In the genomic region with DNA sequence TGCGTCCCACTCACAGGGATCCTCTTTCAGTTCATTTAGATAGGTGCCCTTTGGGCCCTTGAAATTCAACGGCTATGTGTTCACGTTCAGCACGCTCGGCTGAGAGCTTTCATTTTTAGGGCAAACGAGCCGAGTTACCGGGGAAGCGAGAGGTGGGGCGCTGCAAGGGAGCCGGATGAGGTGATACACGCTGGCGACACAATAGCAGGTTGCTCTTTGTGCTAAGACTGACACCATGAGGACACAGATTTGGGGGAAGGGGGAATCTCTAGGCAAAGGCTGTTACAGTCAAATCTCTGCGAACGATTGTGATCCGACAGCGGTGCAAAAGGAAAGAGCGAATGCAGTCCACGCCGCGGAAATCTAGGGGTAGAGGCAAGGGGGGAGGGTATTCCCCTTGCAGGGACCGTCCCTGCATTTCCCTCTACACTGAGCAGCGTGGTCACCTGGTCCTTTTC, we compare ENCODE assay signal across 8 cellular contexts. TPM values are rescaled to one million over a fixed set of nuclear protein-coding genes. Genes with fewer than 3 reads are reported as not detected.
DNase-seq lines count a peak whose midpoint lies in the region; ATAC-seq lines count a peak whose summit lies in the region.

No MANE protein-coding gene starts in this region.

- POLR2A ChIA-PET in T-cell (lab: Charles Lee): interaction anchor here (0.6 to 1.9 kb wide), 11 partner anchors 8 to 522 kb away, joined by 3 to 8 read pairs (median 4); a partner anchor contains a TSS
- POLR2A ChIA-PET in naive thymus-derived CD8-positive, alpha-beta T cell (lab: Charles Lee): interaction anchor here (0.9 to 5.9 kb wide), 29 partner anchors 10 to 1221 kb away, joined by 3 to 163 read pairs (median 5); a partner anchor contains a TSS

- H3K4me3 Mint-ChIP-seq in T-cell: peak overlapping the region; percentile 94 to 97 (median 95)
- peak overlapping the region; percentile 93 to 100 (median 98) for H3K4me3 Mint-ChIP-seq in naive thymus-derived CD8-positive, alpha-beta T cell

- no peaks in the 10 kb centered on the region for H3K9me3 Mint-ChIP-seq in T-cell
- H3K9me3 Mint-ChIP-seq in naive thymus-derived CD8-positive, alpha-beta T cell: no peaks in the 10 kb centered on the region

- CTCF ChIA-PET in T-cell (lab: Charles Lee): interaction anchor here (0.7 to 2.9 kb wide), 13 partner anchors 12 to 947 kb away, joined by 3 to 11 read pairs (median 5); a partner anchor contains a TSS

- H3K4me2 ChIP-seq in BLaER1: peak overlapping the region; percentile 95

- H3K4me1 Mint-ChIP-seq in T-cell: peaks cover 37 to 62% (median 39%) of the 10 kb centered on the region in 3 donors
- H3K4me1 Mint-ChIP-seq in naive thymus-derived CD8-positive, alpha-beta T cell: peaks cover 28 to 56% (median 38%) of the 10 kb centered on the region in 4 donors

- peaks cover 40% of the 10 kb centered on the region for H4K20me1 ChIP-seq in BLaER1

- DNase-seq in T-cell (peak in 25 of 34 experiments; percentile 63 to 80 (median 73)), SHP77 treated with DMSO at 0.1 percent for 48 hours (lab: John Stamatoyannopoulos, UW) (no peak), GOT3 (lab: John Stamatoyannopoulos, UW) (no peak)
- DNase-seq in naive thymus-derived CD8-positive, alpha-beta T cell: peak in 3 of 10 donors; percentile 64 to 88 (median 76)

- H3K9ac ChIP-seq in BLaER1: peak overlapping the region; percentile 99

- H3K9me3 ChIP-seq in BLaER1 (no peaks in the 10 kb centered on the region), ectodermal cell (ENCODE audit: control insufficient read depth, low read length) (no peaks in the 10 kb centered on the region)

- H3K4me3 ChIP-seq in BLaER1 (peak overlapping the region; percentile 90), ectodermal cell (ENCODE audit: insufficient read depth, low read depth, low read length) (peak overlapping the region; percentile 87)

- ATAC-seq in GM18870 (IDR thresholded peaks at IDR 0.05; ENCODE audit: unreplicated experiment) (peak; percentile 8), HG03135 (IDR thresholded peaks at IDR 0.05; ENCODE audit: unreplicated experiment) (peak; percentile 20), T-cell (replicated peaks in 1 of 4) (peak; percentile 50 to 54 (median 52))
- peak; percentile 45 to 48 for ATAC-seq in naive thymus-derived CD8-positive, alpha-beta T cell

- H3K27ac ChIP-seq in BLaER1 (peak overlapping the region; percentile 97), ectodermal cell (ENCODE audit: insufficient read depth, low read depth, low read length, poor library complexity, severe bottlenecking) (peak overlapping the region; percentile 97)

- 0 to 1% methylated on average over 23 of the region's 23 CpGs for WGBS in ectodermal cell, 2 experiments

- H3K27me3 ChIP-seq in BLaER1 (no peaks in the 10 kb centered on the region), ectodermal cell (ENCODE audit: control insufficient read depth, insufficient read depth, low read length, poor library complexity, severe bottlenecking) (no peaks in the 10 kb centered on the region)

- H3K36me3 Mint-ChIP-seq in T-cell: peaks cover 7% of the 10 kb centered on the region
- H3K36me3 Mint-ChIP-seq in naive thymus-derived CD8-positive, alpha-beta T cell: peaks cover 0 to 9% (median 7%) of the 10 kb centered on the region in 3 donors

- H3K27me3 Mint-ChIP-seq in T-cell: no peaks in the 10 kb centered on the region
- H3K27me3 Mint-ChIP-seq in naive thymus-derived CD8-positive, alpha-beta T cell: peaks cover 0 to 3% (median 0%) of the 10 kb centered on the region in 5 donors

- H3K27ac Mint-ChIP-seq in T-cell: peak overlapping the region; percentile 92 to 95
- peak overlapping the region; percentile 94 to 99 (median 98) for H3K27ac Mint-ChIP-seq in naive thymus-derived CD8-positive, alpha-beta T cell

- H3K4me1 ChIP-seq in BLaER1: peaks cover 22% of the 10 kb centered on the region
- H3K4me1 ChIP-seq in ectodermal cell (ENCODE audit: control insufficient read depth, insufficient read depth, low read length): peaks cover 7% of the 10 kb centered on the region

- H3K36me3 ChIP-seq in BLaER1: no peaks in the 10 kb centered on the region
- no peaks in the 10 kb centered on the region for H3K36me3 ChIP-seq in ectodermal cell (ENCODE audit: control insufficient read depth, insufficient read depth, low read length)

RNA-seq across cellular contexts. Expression of a gene that starts 0.7 kb away (rescaled TPM):
- 1 to 10 TPM in 1 of 5 donors, under 1 TPM in 4; 0.50 to 1.0 (median 0.60) TPM for total RNA-seq in T-cell
- polyA plus RNA-seq in ectodermal cell (2013, experiment 1 of 4): 1.2 TPM
- 1.1 TPM for polyA plus RNA-seq in ectodermal cell (2013, experiment 2 of 4)
- 0.91 TPM for polyA plus RNA-seq in ectodermal cell (2013, experiment 3 of 4)
- 0.89 TPM for polyA plus RNA-seq in ectodermal cell (2013, experiment 4 of 4)
- 1 to 10 TPM; 1.4 to 1.7 TPM for total RNA-seq in naive thymus-derived CD8-positive, alpha-beta T cell
- under 1 TPM; 0.08 to 0.47 (median 0.19) TPM for polyA plus RNA-seq in naive thymus-derived CD8-positive, alpha-beta T cell

RNA-seq across cellular contexts. Expression of a gene that starts 0.8 kb away (rescaled TPM):
- total RNA-seq in T-cell: 10 to 100 TPM; 59.9 to 98.7 (median 66.9) TPM
- polyA plus RNA-seq in ectodermal cell (2013, experiment 1 of 4): 39.5 TPM
- 32.3 TPM for polyA plus RNA-seq in ectodermal cell (2013, experiment 2 of 4)
- 37.4 TPM for polyA plus RNA-seq in ectodermal cell (2013, experiment 3 of 4)
- polyA plus RNA-seq in ectodermal cell (2013, experiment 4 of 4): 40.8 TPM
- total RNA-seq in naive thymus-derived CD8-positive, alpha-beta T cell: 10 to 100 TPM; 83.3 to 90.0 TPM
- polyA plus RNA-seq in naive thymus-derived CD8-positive, alpha-beta T cell: 10 to 100 TPM; 29.4 to 37.7 (median 30.4) TPM

RNA-seq across cellular contexts. Expression of a gene that starts 44.6 kb away (rescaled TPM):
- 10 to 100 TPM; 35.2 to 43.8 (median 42.1) TPM for total RNA-seq in T-cell
- 38.2 TPM for polyA plus RNA-seq in ectodermal cell (2013, experiment 1 of 4)
- polyA plus RNA-seq in ectodermal cell (2013, experiment 2 of 4): 38.2 TPM
- polyA plus RNA-seq in ectodermal cell (2013, experiment 3 of 4): 31.7 TPM
- 35.4 TPM for polyA plus RNA-seq in ectodermal cell (2013, experiment 4 of 4)
- 10 to 100 TPM; 53.3 to 59.7 TPM for total RNA-seq in naive thymus-derived CD8-positive, alpha-beta T cell
- polyA plus RNA-seq in naive thymus-derived CD8-positive, alpha-beta T cell: 10 to 100 TPM; 32.4 to 39.0 (median 35.9) TPM

Comparison
In these comparisons a context has a peak if more than half of its experiments do, and no peak if none do; other contexts are left out.
1. DNase-seq: peak in T-cell (25 of 34); none in SHP77 treated with DMSO at 0.1 percent for 48 hours (single experiment) and GOT3 (single experiment).
2. Peak in every context shown above with its lines, with median percentiles within 50 percentile points of each other: ATAC-seq.